ENCODE assay signal across 18 cellular contexts in genomic region chr1:56780128-56780750, GRCh38. TPM values are rescaled to one million over a fixed set of nuclear protein-coding genes. Genes with fewer than 3 reads are reported as not detected.
"Had no signal": no experiment of that assay in that cellular context is flagged by ENCODE, and none has a peak within 500 bp of the region (broad histone marks: within the 10 kb centered on the region; RNA-seq: fewer than 3 reads in every experiment).

No MANE protein-coding gene starts in this region.

- H3K9me3 Mint-ChIP-seq: activated T-helper 17 cell treated with anti-CD3 and anti-CD28 coated beads, Interleukin-2, amount 50 U/mL, for 72 hours; dendritic cell treated with granulocyte-macrophage colony-stimulating factor and Interleukin-4, amounts not matched to agents 40 ng/mL and 50 ng/mL, for 4 days; effector memory CD8-positive, alpha-beta T cell; naive B cell; stimulated activated effector memory CD8-positive, alpha-beta T cell treated with anti-CD3 and anti-CD28 coated beads, Interleukin-12 subunit alpha, Interleukin-12 subunit beta, amount 100 ng/mL, for 72 hours had no signal

- H3K27me3 Mint-ChIP-seq: activated T-helper 17 cell treated with anti-CD3 and anti-CD28 coated beads, Interleukin-2, amount 50 U/mL, for 72 hours had no signal

- H3K4me1 Mint-ChIP-seq: activated T-helper 17 cell treated with anti-CD3 and anti-CD28 coated beads, Interleukin-2, amount 50 U/mL, for 72 hours; naive B cell; stimulated activated effector memory CD8-positive, alpha-beta T cell treated with anti-CD3 and anti-CD28 coated beads, Interleukin-12 subunit alpha, Interleukin-12 subunit beta, amount 100 ng/mL, for 72 hours had no signal

- H3K27ac ChIP-seq: epithelial cell of prostate, thyroid gland had no signal

- H3K4me3 Mint-ChIP-seq: activated T-helper 17 cell treated with anti-CD3 and anti-CD28 coated beads, Interleukin-2, amount 50 U/mL, for 72 hours; dendritic cell treated with granulocyte-macrophage colony-stimulating factor and Interleukin-4, amounts not matched to agents 40 ng/mL and 50 ng/mL, for 4 days; effector memory CD8-positive, alpha-beta T cell; naive B cell; stimulated activated effector memory CD8-positive, alpha-beta T cell treated with anti-CD3 and anti-CD28 coated beads, Interleukin-12 subunit alpha, Interleukin-12 subunit beta, amount 100 ng/mL, for 72 hours had no signal

- DNase-seq: activated CD4-positive, alpha-beta T cell treated with anti-CD3 and anti-CD28 coated beads, Interleukin-2, amount 50 U/mL, for 4 hours; activated naive CD4-positive, alpha-beta T cell treated with Interleukin-2 at 50 U/mL for 16 hours; activated T-cell treated with anti-CD3 and anti-CD28 coated beads for 4 hours; anterior cingulate cortex; effector memory CD8-positive, alpha-beta T cell; head of caudate nucleus; left colon; naive B cell; posterior cingulate gyrus; retina; T-helper 9 cell had no signal

- H3K36me3 ChIP-seq: thyroid gland had no signal

- H3K9me3 ChIP-seq: thyroid gland had no signal

- H3K4me1 ChIP-seq: thyroid gland had no signal

- H3K27ac Mint-ChIP-seq: activated T-helper 17 cell treated with anti-CD3 and anti-CD28 coated beads, Interleukin-2, amount 50 U/mL, for 72 hours; dendritic cell treated with granulocyte-macrophage colony-stimulating factor and Interleukin-4, amounts not matched to agents 40 ng/mL and 50 ng/mL, for 4 days; effector memory CD8-positive, alpha-beta T cell; naive B cell; stimulated activated effector memory CD8-positive, alpha-beta T cell treated with anti-CD3 and anti-CD28 coated beads, Interleukin-12 subunit alpha, Interleukin-12 subunit beta, amount 100 ng/mL, for 72 hours had no signal

- H3K36me3 Mint-ChIP-seq: naive B cell; stimulated activated effector memory CD8-positive, alpha-beta T cell treated with anti-CD3 and anti-CD28 coated beads, Interleukin-12 subunit alpha, Interleukin-12 subunit beta, amount 100 ng/mL, for 72 hours had no signal

- H3K27me3 ChIP-seq: thyroid gland had no signal

- H3K4me3 ChIP-seq: thyroid gland had no signal

- ATAC-seq: activated CD4-positive, CD25-positive, alpha-beta regulatory T cell treated with anti-CD3 and anti-CD28 coated beads, Interleukin-2, amount 50 U/mL, for 24 hours; activated T-helper 17 cell treated with anti-CD3 and anti-CD28 coated beads, Interleukin-2, amount 50 U/mL, for 72 hours; effector memory CD8-positive, alpha-beta T cell; stimulated activated effector memory CD8-positive, alpha-beta T cell treated with anti-CD3 and anti-CD28 coated beads, Interleukin-12 subunit alpha, Interleukin-12 subunit beta, amount 100 ng/mL, for 72 hours had no signal

RNA-seq across cellular contexts. Expression of gene FYB2, which starts 39.0 kb away (rescaled TPM):
- total RNA-seq: activated T-helper 17 cell treated with anti-CD3 and anti-CD28 coated beads, Interleukin-2, amount 50 U/mL, for 72 hours; lung microvascular endothelial cell had no signal
